ENCODE assay signal across 15 cellular contexts in genomic region chr5:78568212-78568611, GRCh38.
DNase-seq lines count a peak whose midpoint lies in the region; ATAC-seq, FAIRE-seq and TF ChIP-seq lines count a peak whose summit lies in the region.
"Had no signal": no experiment of that assay in that cellular context is flagged by ENCODE, and none has a peak within 500 bp of the region (broad histone marks: within the 10 kb centered on the region; RNA-seq: fewer than 3 reads in every experiment).

No MANE protein-coding gene starts in this region.

- H2AFZ ChIP-seq in hepatocyte, result no peak overlapping the region

- peaks cover 24% of the 10 kb centered on the region for H3K4me1 ChIP-seq in hepatocyte (ENCODE audit: insufficient read depth)

- TF ChIP-seq POLR2A in H54 (IDR thresholded peaks at IDR 0.05; ENCODE audit: low read depth, low read length), result no peak

- H3K27me3 ChIP-seq in hepatocyte, result no peaks in the 10 kb centered on the region
- H3K27me3 ChIP-seq: gastrocnemius medialis had no signal

- H3K27ac ChIP-seq in hepatocyte, result peak overlapping the region; percentile 10
- H3K27ac ChIP-seq: gastrocnemius medialis had no signal

- peaks cover 5% of the 10 kb centered on the region for H4K20me1 ChIP-seq in hepatocyte (ENCODE audit: insufficient read depth, poor library complexity, severe bottlenecking)

- no peaks in the 10 kb centered on the region for H3K9me2 ChIP-seq in hepatocyte (replicated peaks; ENCODE audit: insufficient read depth)

- H3K4me3 ChIP-seq in hepatocyte, result no peak overlapping the region
- H3K4me3 ChIP-seq: gastrocnemius medialis had no signal

- no peak for TF ChIP-seq CTCF in hepatocyte (IDR thresholded peaks at IDR 0.05; ENCODE audit: poor library complexity)

- whole genome bisulfite sequencing in hepatocyte (ENCODE audit: low lambda C conversion rate, missing lambda C conversion rate), result 61% methylated on average over 5 of the region's 5 CpGs

- no peaks in the 10 kb centered on the region for H3K36me3 ChIP-seq in hepatocyte (replicated peaks; ENCODE audit: insufficient read depth, low read depth)
- H3K36me3 ChIP-seq: gastrocnemius medialis had no signal

- H3K9me3 ChIP-seq in hepatocyte (ENCODE audit: low read depth), result no peaks in the 10 kb centered on the region
- H3K9me3 ChIP-seq: gastrocnemius medialis had no signal

- FAIRE-seq in H54 (lab: Jason Lieb, UNC), result no peak

- peaks cover 82% of the 10 kb centered on the region for H3K79me2 ChIP-seq in hepatocyte

- no peak overlapping the region for H3K4me2 ChIP-seq in hepatocyte

- no peak for ATAC-seq in GM21381 (IDR thresholded peaks at IDR 0.05; ENCODE audit: unreplicated experiment)
- no peak for ATAC-seq in stimulated activated naive CD8-positive, alpha-beta T cell treated with anti-CD3 and anti-CD28 coated beads, Interleukin-15, Interleukin-2, amounts not matched to agents 100 U/mL and 50 U/mL, for 24 hours
- ATAC-seq: effector memory CD8-positive, alpha-beta T cell; gastrocnemius medialis; natural killer cell treated with Interleukin-12 subunit alpha and Interleukin-12 subunit beta and Interleukin-15 and Interleukin-18, amount 100 ng/mL, for 72 hours had no signal

- DNase-seq in Ammon's horn (ENCODE audit: low spot score) (peak; percentile 85), anterior cingulate cortex (lab: John Stamatoyannopoulos, UW) (peak in 34 of 58 donors; percentile 3 to 64 (median 33)), hepatocyte (ENCODE audit: low spot score) (no peak), nucleus accumbens (lab: John Stamatoyannopoulos, UW) (peak in 41 of 56 donors; percentile 7 to 75 (median 37)), H54 (ENCODE audit: insufficient read length, low spot score) (no peak), DMS 273 treated with DMSO at 0.1 percent for 48 hours (lab: John Stamatoyannopoulos, UW) (no peak)
- no peak for DNase-seq in stimulated activated naive CD8-positive, alpha-beta T cell treated with anti-CD3 and anti-CD28 coated beads, Interleukin-15, Interleukin-2, amounts not matched to agents 100 U/mL and 50 U/mL, for 24 hours
- DNase-seq: activated CD4-positive, alpha-beta T cell treated with anti-CD3 and anti-CD28 coated beads, Interleukin-2, amount 50 U/mL, for 4 hours; effector memory CD8-positive, alpha-beta T cell; gastrocnemius medialis; H9; NCI-H187; stimulated activated naive CD4-positive, alpha-beta T cell treated with Interleukin-2 at 50 U/mL for 16 hours had no signal

Comparison
In these comparisons a context has a peak if more than half of its experiments do, and no peak if none do; other contexts are left out.
1. DNase-seq: peak in Ammon's horn (single experiment), anterior cingulate cortex (34 of 58) and nucleus accumbens (41 of 56); none in hepatocyte (single experiment), H54 (single experiment), stimulated activated naive CD8-positive, alpha-beta T cell treated with anti-CD3 and anti-CD28 coated beads, Interleukin-15, Interleukin-2, amounts not matched to agents 100 U/mL and 50 U/mL, for 24 hours (single experiment) and DMS 273 treated with DMSO at 0.1 percent for 48 hours (single experiment).